ENCODE assay signal across 1 cellular context in genomic region chr16:66376114-66376513, GRCh38.
TF ChIP-seq lines count a peak whose summit lies in the region.

No MANE protein-coding gene starts in this region.

TF ChIP-seq in endothelial cell of umbilical vein, 7 proteins besides CTCF, POLR2A, EP300 and RAD21 (continued from another document):
- TF ChIP-seq EZH2 (IDR thresholded peaks at IDR 0.05; ENCODE audit: borderline replicate concordance, low read depth, low read length, severe bottlenecking) (no peak), MAX (IDR thresholded peaks at IDR 0.05; ENCODE audit: insufficient read depth, insufficient read length) (no peak)
